In the genomic region with DNA sequence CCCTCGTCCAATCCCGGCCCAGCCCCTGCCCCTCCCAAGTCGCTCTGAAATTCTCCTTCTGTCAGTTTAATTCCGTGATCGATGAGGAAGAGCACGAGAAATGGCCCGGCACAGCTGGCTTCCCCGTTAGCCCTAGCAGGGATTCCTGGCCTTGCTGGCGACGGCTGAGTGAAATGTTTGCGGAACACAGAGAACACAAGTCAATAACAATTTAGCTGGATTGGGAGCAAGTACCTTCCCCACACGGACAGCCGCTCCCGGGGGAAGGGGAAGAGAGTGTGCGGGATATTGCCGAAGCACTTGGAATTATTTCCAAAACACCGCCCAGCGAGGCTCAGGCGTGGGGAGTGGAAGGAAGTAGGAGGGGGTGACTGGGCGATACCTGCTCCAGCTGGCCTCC, we compare ENCODE assay signal across 1 cellular context.
TF ChIP-seq lines count a peak whose summit lies in the region.

No MANE protein-coding gene starts in this region.

TF ChIP-seq in GM23338, 12 proteins besides CTCF, POLR2A, EP300 and RAD21 (continued from another document):
- TF ChIP-seq ZNF462 (CRISPR knock-in tag; IDR thresholded peaks at IDR 0.05) (no peak), JUNB (IDR thresholded peaks at IDR 0.05; ENCODE audit: unreplicated experiment) (no peak), EZH2 (IDR thresholded peaks at IDR 0.05; ENCODE audit: low read depth, unreplicated experiment) (no peak), ZNF331 (CRISPR knock-in tag; IDR thresholded peaks at IDR 0.05; ENCODE audit: low read depth) (no peak), STAT1 (IDR thresholded peaks at IDR 0.05; ENCODE audit: unreplicated experiment) (no peak), EZH2phosphoT487 (IDR thresholded peaks at IDR 0.05; ENCODE audit: unreplicated experiment) (no peak), ZNF114 (CRISPR knock-in tag; IDR thresholded peaks at IDR 0.05) (no peak)
- TF ChIP-seq, protein P1, sequence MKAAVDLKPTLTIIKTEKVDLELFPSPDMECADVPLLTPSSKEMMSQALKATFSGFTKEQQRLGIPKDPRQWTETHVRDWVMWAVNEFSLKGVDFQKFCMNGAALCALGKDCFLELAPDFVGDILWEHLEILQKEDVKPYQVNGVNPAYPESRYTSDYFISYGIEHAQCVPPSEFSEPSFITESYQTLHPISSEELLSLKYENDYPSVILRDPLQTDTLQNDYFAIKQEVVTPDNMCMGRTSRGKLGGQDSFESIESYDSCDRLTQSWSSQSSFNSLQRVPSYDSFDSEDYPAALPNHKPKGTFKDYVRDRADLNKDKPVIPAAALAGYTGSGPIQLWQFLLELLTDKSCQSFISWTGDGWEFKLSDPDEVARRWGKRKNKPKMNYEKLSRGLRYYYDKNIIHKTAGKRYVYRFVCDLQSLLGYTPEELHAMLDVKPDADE (IDR thresholded peaks at IDR 0.05), result no peak
- TF ChIP-seq, protein P2, sequence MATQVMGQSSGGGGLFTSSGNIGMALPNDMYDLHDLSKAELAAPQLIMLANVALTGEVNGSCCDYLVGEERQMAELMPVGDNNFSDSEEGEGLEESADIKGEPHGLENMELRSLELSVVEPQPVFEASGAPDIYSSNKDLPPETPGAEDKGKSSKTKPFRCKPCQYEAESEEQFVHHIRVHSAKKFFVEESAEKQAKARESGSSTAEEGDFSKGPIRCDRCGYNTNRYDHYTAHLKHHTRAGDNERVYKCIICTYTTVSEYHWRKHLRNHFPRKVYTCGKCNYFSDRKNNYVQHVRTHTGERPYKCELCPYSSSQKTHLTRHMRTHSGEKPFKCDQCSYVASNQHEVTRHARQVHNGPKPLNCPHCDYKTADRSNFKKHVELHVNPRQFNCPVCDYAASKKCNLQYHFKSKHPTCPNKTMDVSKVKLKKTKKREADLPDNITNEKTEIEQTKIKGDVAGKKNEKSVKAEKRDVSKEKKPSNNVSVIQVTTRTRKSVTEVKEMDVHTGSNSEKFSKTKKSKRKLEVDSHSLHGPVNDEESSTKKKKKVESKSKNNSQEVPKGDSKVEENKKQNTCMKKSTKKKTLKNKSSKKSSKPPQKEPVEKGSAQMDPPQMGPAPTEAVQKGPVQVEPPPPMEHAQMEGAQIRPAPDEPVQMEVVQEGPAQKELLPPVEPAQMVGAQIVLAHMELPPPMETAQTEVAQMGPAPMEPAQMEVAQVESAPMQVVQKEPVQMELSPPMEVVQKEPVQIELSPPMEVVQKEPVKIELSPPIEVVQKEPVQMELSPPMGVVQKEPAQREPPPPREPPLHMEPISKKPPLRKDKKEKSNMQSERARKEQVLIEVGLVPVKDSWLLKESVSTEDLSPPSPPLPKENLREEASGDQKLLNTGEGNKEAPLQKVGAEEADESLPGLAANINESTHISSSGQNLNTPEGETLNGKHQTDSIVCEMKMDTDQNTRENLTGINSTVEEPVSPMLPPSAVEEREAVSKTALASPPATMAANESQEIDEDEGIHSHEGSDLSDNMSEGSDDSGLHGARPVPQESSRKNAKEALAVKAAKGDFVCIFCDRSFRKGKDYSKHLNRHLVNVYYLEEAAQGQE (IDR thresholded peaks at IDR 0.05; ENCODE audit: unreplicated experiment), result no peak
